In genomic region chr22:42294034-42294985, GRCh38 we compare ENCODE assay signal across 8 cellular contexts. TPM values are rescaled to one million over a fixed set of nuclear protein-coding genes. Genes with fewer than 3 reads are reported as not detected.
DNase-seq lines count a peak whose midpoint lies in the region; ATAC-seq, FAIRE-seq and TF ChIP-seq lines count a peak whose summit lies in the region.

No MANE protein-coding gene starts in this region.

- no peaks in the 10 kb centered on the region for H3K36me3 Mint-ChIP-seq in CD4-positive, CD25-positive, alpha-beta regulatory T cell
- no peaks in the 10 kb centered on the region for H3K36me3 Mint-ChIP-seq in activated CD4-positive, alpha-beta T cell treated with anti-CD3 and anti-CD28 coated beads, Interleukin-2, amount 10 ng/mL, durations not matched to agents 24 days and 14 days (ENCODE audit: low read depth)

- intact Hi-C loops in activated CD4-positive, alpha-beta T cell treated with anti-CD3 and anti-CD28 coated beads, Interleukin-2, amount 10 ng/mL, durations not matched to agents 24 days and 14 days (cut with micrococcal nuclease), result no loop called here
- intact Hi-C loops in left ventricle myocardium superior (cut with micrococcal nuclease), result no loop called here

- H3K9me3 Mint-ChIP-seq in CD4-positive, CD25-positive, alpha-beta regulatory T cell, result no peaks in the 10 kb centered on the region
- H3K9me3 Mint-ChIP-seq in activated CD4-positive, alpha-beta T cell treated with anti-CD3 and anti-CD28 coated beads, Interleukin-2, amount 10 ng/mL, durations not matched to agents 24 days and 14 days, result no peaks in the 10 kb centered on the region

- H3K4me3 ChIP-seq in CD4-positive, CD25-positive, alpha-beta regulatory T cell (ENCODE audit: low read depth, low read length), result no peak overlapping the region
- 0 out of 2 replicates have a peak overlapping the region, but pooled peaks have one; percentile 2 for H3K4me3 ChIP-seq in HUES6 (ENCODE audit: low read depth, low read length)

- peak overlapping the region; percentile 11 to 71 (median 26) for H3K4me3 Mint-ChIP-seq in CD4-positive, CD25-positive, alpha-beta regulatory T cell
- H3K4me3 Mint-ChIP-seq in activated CD4-positive, alpha-beta T cell treated with anti-CD3 and anti-CD28 coated beads, Interleukin-2, amount 10 ng/mL, durations not matched to agents 24 days and 14 days, result no peak overlapping the region

- no peaks in the 10 kb centered on the region for H3K27me3 Mint-ChIP-seq in CD4-positive, CD25-positive, alpha-beta regulatory T cell
- no peaks in the 10 kb centered on the region for H3K27me3 Mint-ChIP-seq in activated CD4-positive, alpha-beta T cell treated with anti-CD3 and anti-CD28 coated beads, Interleukin-2, amount 10 ng/mL, durations not matched to agents 24 days and 14 days

- FAIRE-seq in D721Med (lab: Jason Lieb, UNC), result no peak

- peaks cover 0 to 79% (median 30%) of the 10 kb centered on the region in 4 donors for H3K4me1 Mint-ChIP-seq in CD4-positive, CD25-positive, alpha-beta regulatory T cell
- H3K4me1 Mint-ChIP-seq in activated CD4-positive, alpha-beta T cell treated with anti-CD3 and anti-CD28 coated beads, Interleukin-2, amount 10 ng/mL, durations not matched to agents 24 days and 14 days, result peaks cover 27% of the 10 kb centered on the region

- no peaks in the 10 kb centered on the region for H3K9me3 ChIP-seq in CD4-positive, CD25-positive, alpha-beta regulatory T cell (ENCODE audit: control insufficient read depth in 2 of 2, low read length in 2 of 2)
- no peaks in the 10 kb centered on the region for H3K9me3 ChIP-seq in HUES6 (ENCODE audit: control insufficient read depth, insufficient read depth, low read depth, low read length)

- H3K27me3 ChIP-seq in CD4-positive, CD25-positive, alpha-beta regulatory T cell (ENCODE audit: control insufficient read depth, insufficient read depth, low read length), result no peaks in the 10 kb centered on the region
- no peaks in the 10 kb centered on the region for H3K27me3 ChIP-seq in HUES6 (ENCODE audit: control insufficient read depth, insufficient read depth, low read length)

- peaks cover 37% of the 10 kb centered on the region for H3K4me1 ChIP-seq in CD4-positive, CD25-positive, alpha-beta regulatory T cell (ENCODE audit: control insufficient read depth, insufficient read depth, low read length, poor library complexity, severe bottlenecking)
- peaks cover 47% of the 10 kb centered on the region for H3K4me1 ChIP-seq in HUES6 (ENCODE audit: control insufficient read depth, insufficient read depth, low read length)

- H3K9ac ChIP-seq in HUES6 (ENCODE audit: low read length), result no peak overlapping the region

- peak in 2 of 3 donors; percentile 56 to 69 for DNase-seq in CD4-positive, CD25-positive, alpha-beta regulatory T cell
- peak; percentile 74 for DNase-seq in activated CD4-positive, alpha-beta T cell treated with anti-CD3 and anti-CD28 coated beads, Interleukin-2, amount 10 ng/mL, durations not matched to agents 24 days and 14 days
- DNase-seq in left ventricle myocardium superior (peak; percentile 74), D721Med (ENCODE audit: insufficient read length, low spot score) (no peak), kidney glomerular epithelial cell (lab: John Stamatoyannopoulos, UW) (no peak)

- no peaks in the 10 kb centered on the region for H3K36me3 ChIP-seq in CD4-positive, CD25-positive, alpha-beta regulatory T cell (ENCODE audit: control insufficient read depth, insufficient read depth, low read length)
- H3K36me3 ChIP-seq in HUES6 (ENCODE audit: control insufficient read depth, insufficient read depth, low read length), result no peaks in the 10 kb centered on the region

- peak; percentile 81 for ATAC-seq in CD4-positive, CD25-positive, alpha-beta regulatory T cell (ENCODE audit: low read depth in 2 of 2)
- ATAC-seq in left ventricle myocardium superior (peak; percentile 76), GM21528 (IDR thresholded peaks at IDR 0.05; ENCODE audit: low FRiP score, unreplicated experiment) (no peak), GM19455 (IDR thresholded peaks at IDR 0.05; ENCODE audit: unreplicated experiment) (no peak)

- peak overlapping the region in 2 of 3 donors; percentile 38 to 80 for H3K27ac Mint-ChIP-seq in CD4-positive, CD25-positive, alpha-beta regulatory T cell
- peak overlapping the region; percentile 20 for H3K27ac Mint-ChIP-seq in activated CD4-positive, alpha-beta T cell treated with anti-CD3 and anti-CD28 coated beads, Interleukin-2, amount 10 ng/mL, durations not matched to agents 24 days and 14 days

- H3K27ac ChIP-seq in CD4-positive, CD25-positive, alpha-beta regulatory T cell (ENCODE audit: insufficient read depth, low read length, poor library complexity, severe bottlenecking), result no peak overlapping the region
- H3K27ac ChIP-seq in HUES6 (ENCODE audit: low read depth, low read length), result no peak overlapping the region

- TF ChIP-seq CTCF in D721Med (IDR thresholded peaks at IDR 0.05; ENCODE audit: insufficient read depth, missing control alignments), result no peak

RNA-seq across cellular contexts. Expression of gene TCF20, which starts 23.9 kb away (rescaled TPM):
- 101 TPM for total RNA-seq in CD4-positive, CD25-positive, alpha-beta regulatory T cell
- polyA plus RNA-seq in CD4-positive, CD25-positive, alpha-beta regulatory T cell, result 1 to 10 TPM; 1.4 to 2.1 (median 1.9) TPM
- total RNA-seq in activated CD4-positive, alpha-beta T cell treated with anti-CD3 and anti-CD28 coated beads, Interleukin-2, amount 10 ng/mL, durations not matched to agents 24 days and 14 days, result 83.0 and 85.4 TPM in 2 replicates
- 14.9 TPM for total RNA-seq in left ventricle myocardium superior

Comparison
In these comparisons a context has a peak if more than half of its experiments do, and no peak if none do; other contexts are left out.
1. ATAC-seq: peak in CD4-positive, CD25-positive, alpha-beta regulatory T cell (2 of 2) and left ventricle myocardium superior (single experiment); none in GM21528 (single experiment) and GM19455 (single experiment).
2. DNase-seq: peak in CD4-positive, CD25-positive, alpha-beta regulatory T cell (2 of 3), activated CD4-positive, alpha-beta T cell treated with anti-CD3 and anti-CD28 coated beads, Interleukin-2, amount 10 ng/mL, durations not matched to agents 24 days and 14 days (single experiment) and left ventricle myocardium superior (single experiment); none in D721Med (single experiment) and kidney glomerular epithelial cell (single experiment).